In genomic region chr9:37820142-37820541, GRCh38 we compare ENCODE assay signal across 18 cellular contexts.
"Had no signal": no experiment of that assay in that cellular context is flagged by ENCODE, and none has a peak within 500 bp of the region (broad histone marks: within the 10 kb centered on the region; RNA-seq: fewer than 3 reads in every experiment).

No MANE protein-coding gene starts in this region.

- H3K9me3 ChIP-seq: adrenal gland, colonic mucosa, heart left ventricle, psoas muscle, right lobe of liver, transverse colon had no signal

- H3K27ac Mint-ChIP-seq: activated naive CD4-positive, alpha-beta T cell treated with anti-CD3 and anti-CD28 coated beads, Interleukin-2, amount 10 ng/mL, durations not matched to agents 7 days and 5 days; activated T-helper 2 cell treated with anti-CD3 and anti-CD28 coated beads, Interferon-gamma antibody, Interleukin-2, Interleukin-4, amounts not matched to agents 10 μg/mL and 5 μg/mL and 100 μg/mL, durations not matched to agents 14 hours and 24 hours and 36 hours; nephron progenitor cell had no signal

- H3K4me3 ChIP-seq: adrenal gland, colonic mucosa, heart left ventricle, left ventricle myocardium inferior, psoas muscle, right lobe of liver, transverse colon had no signal

- H3K36me3 ChIP-seq: colonic mucosa had no signal

- H3K4me1 Mint-ChIP-seq: activated naive CD4-positive, alpha-beta T cell treated with anti-CD3 and anti-CD28 coated beads, Interleukin-2, amount 10 ng/mL, durations not matched to agents 7 days and 5 days; nephron progenitor cell had no signal

- H3K27me3 Mint-ChIP-seq: activated naive CD4-positive, alpha-beta T cell treated with anti-CD3 and anti-CD28 coated beads, Interleukin-2, amount 10 ng/mL, durations not matched to agents 7 days and 5 days had no signal

- H3K4me3 Mint-ChIP-seq: activated naive CD4-positive, alpha-beta T cell treated with anti-CD3 and anti-CD28 coated beads, Interleukin-2, amount 10 ng/mL, durations not matched to agents 7 days and 5 days; nephron progenitor cell had no signal

- H3K27me3 ChIP-seq: adrenal gland, colonic mucosa, foreskin keratinocyte, heart left ventricle, right lobe of liver, transverse colon had no signal

- DNase-seq: activated CD4-positive, alpha-beta T cell treated with anti-CD3 and anti-CD28 coated beads, Interleukin-2, amount 50 U/mL, for 1 hour; activated CD4-positive, CD25-positive, alpha-beta regulatory T cell; activated naive CD4-positive, alpha-beta T cell treated with anti-CD3 and anti-CD28 coated beads, Interleukin-2, amount 10 ng/mL, durations not matched to agents 7 days and 5 days; adrenal gland; colonic mucosa; effector CD4-positive, alpha-beta T cell; foreskin keratinocyte; heart left ventricle; islet precursor cell; left ventricle myocardium inferior; mesendoderm; nephron progenitor cell; psoas muscle; right lobe of liver; stimulated activated naive CD4-positive, alpha-beta T cell; substantia nigra; transverse colon had no signal

- ATAC-seq: foreskin keratinocyte, heart left ventricle, psoas muscle, right lobe of liver had no signal

- H3K9me3 Mint-ChIP-seq: activated naive CD4-positive, alpha-beta T cell treated with anti-CD3 and anti-CD28 coated beads, Interleukin-2, amount 10 ng/mL, durations not matched to agents 7 days and 5 days; nephron progenitor cell had no signal

- H3K27ac ChIP-seq: adrenal gland, colonic mucosa, foreskin keratinocyte, heart left ventricle, left ventricle myocardium inferior, psoas muscle, right lobe of liver, transverse colon had no signal
